Comparison of ENCODE assay signal across 19 cellular contexts in the genomic region with DNA sequence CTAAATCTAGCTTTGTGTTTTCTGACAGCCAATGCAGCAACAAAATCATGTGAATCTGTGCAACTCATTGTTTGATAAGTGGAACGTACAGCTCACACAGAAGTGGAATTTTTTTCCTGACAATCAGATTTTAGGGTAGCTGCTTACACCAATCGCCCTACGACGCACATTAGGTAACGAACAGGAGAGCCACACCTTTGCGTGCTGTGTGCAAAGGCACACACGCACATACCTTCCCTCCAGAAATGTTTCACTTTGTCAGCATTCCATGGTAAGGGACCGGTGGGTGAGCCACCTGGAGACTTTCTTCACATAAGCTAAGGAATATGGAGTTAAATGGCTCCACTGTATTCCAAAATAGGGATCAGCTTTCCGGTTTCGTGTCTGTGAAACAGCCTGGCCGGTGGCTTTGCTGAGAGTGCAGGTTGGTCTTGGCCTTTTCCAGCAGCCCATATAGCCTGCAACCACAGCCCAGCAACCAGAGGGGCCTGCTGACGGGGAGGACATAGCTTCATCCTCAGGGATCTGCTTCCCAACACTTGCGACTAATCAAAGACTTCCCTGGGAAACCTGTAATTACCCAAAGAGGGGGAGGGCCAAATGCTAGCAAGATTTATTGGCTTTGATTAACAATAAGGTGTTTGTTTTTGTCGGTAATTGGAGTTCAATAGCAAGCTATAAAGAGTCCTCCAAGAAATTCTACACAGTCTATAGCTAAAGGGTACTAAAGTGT.
DNase-seq lines count a peak whose midpoint lies in the region; ATAC-seq and TF ChIP-seq lines count a peak whose summit lies in the region.
"Had no signal": no experiment of that assay in that cellular context is flagged by ENCODE, and none has a peak within 500 bp of the region (broad histone marks: within the 10 kb centered on the region; RNA-seq: fewer than 3 reads in every experiment).

No MANE protein-coding gene starts in this region.

- peaks cover 10% of the 10 kb centered on the region for H3K4me1 Mint-ChIP-seq in activated CD8-positive, alpha-beta memory T cell treated with anti-CD3 and anti-CD28 coated beads, Interleukin-2, amount 10 ng/mL, durations not matched to agents 7 days and 5 days
- peaks cover 2% of the 10 kb centered on the region for H3K4me1 Mint-ChIP-seq in endodermal cell
- H3K4me1 Mint-ChIP-seq: IgD-negative memory B cell had no signal

- H3K27ac Mint-ChIP-seq in activated CD8-positive, alpha-beta memory T cell treated with anti-CD3 and anti-CD28 coated beads, Interleukin-2, amount 10 ng/mL, durations not matched to agents 7 days and 5 days, result no peak overlapping the region
- H3K27ac Mint-ChIP-seq in endodermal cell, result no peak overlapping the region
- H3K27ac Mint-ChIP-seq: B cell; CD8-positive, alpha-beta T cell; IgD-negative memory B cell had no signal

- WGBS in endodermal cell (ENCODE audit: insufficient coverage in 1 of 2, insufficient read length in 1 of 2), 2 experiments, result 93 to 98% methylated on average over 12 to 14 of the region's 14 CpGs
- 81 to 86% (median 83%) methylated on average over 12 to 14 of the region's 14 CpGs for WGBS in spleen, 5 donors

- CTCF ChIA-PET in activated CD8-positive, alpha-beta memory T cell treated with anti-CD3 and anti-CD28 coated beads, Interleukin-2, amount 10 ng/mL, durations not matched to agents 7 days and 5 days (lab: Charles Lee), result no interaction called here

- TF ChIP-seq POLR2A in spleen (IDR thresholded peaks at IDR 0.05), result no peak

- no peak for ATAC-seq in activated CD8-positive, alpha-beta memory T cell treated with anti-CD3 and anti-CD28 coated beads, Interleukin-2, amount 10 ng/mL, durations not matched to agents 7 days and 5 days
- ATAC-seq in left lobe of liver (no peak), GM21717 (IDR thresholded peaks at IDR 0.05; ENCODE audit: unreplicated experiment) (no peak), GM18861 (IDR thresholded peaks at IDR 0.05; ENCODE audit: unreplicated experiment) (no peak), HG02938 (IDR thresholded peaks at IDR 0.05; ENCODE audit: unreplicated experiment) (no peak)
- ATAC-seq: CD8-positive, alpha-beta T cell; GM12878; HCT116; HepG2 had no signal

- intact Hi-C loops in spleen (cut with DNase I; ENCODE audit: low total_unique reads), result no loop called here

- no peak overlapping the region for H3K9ac ChIP-seq in endodermal cell (ENCODE audit: extremely low read depth, low read length, poor library complexity, severe bottlenecking)
- H3K9ac ChIP-seq: BLaER1 treated with 17β-estradiol and CSF1 and Interleukin-3, amounts not matched to agents 10 nM and 100 nM had no signal

- no peaks in the 10 kb centered on the region for H3K9me3 Mint-ChIP-seq in activated CD8-positive, alpha-beta memory T cell treated with anti-CD3 and anti-CD28 coated beads, Interleukin-2, amount 10 ng/mL, durations not matched to agents 7 days and 5 days (ENCODE audit: low read depth)
- no peaks in the 10 kb centered on the region for H3K9me3 Mint-ChIP-seq in endodermal cell
- H3K9me3 Mint-ChIP-seq: CD8-positive, alpha-beta T cell; IgD-negative memory B cell had no signal

- no peak overlapping the region for H3K27ac ChIP-seq in endodermal cell (ENCODE audit: low read depth, low read length)
- no peak overlapping the region for H3K27ac ChIP-seq in spleen
- H3K27ac ChIP-seq: BLaER1 treated with 17β-estradiol and CSF1 and Interleukin-3, amounts not matched to agents 10 nM and 100 nM had no signal

- TF ChIP-seq CTCF in endodermal cell (conservative IDR thresholded peaks at IDR 0.05) (no peak), spleen (IDR thresholded peaks at IDR 0.05 in 8 of 11, conservative IDR thresholded peaks at IDR 0.05 in 3 of 11) (no peak)

- no peaks in the 10 kb centered on the region for H3K9me3 ChIP-seq in endodermal cell (ENCODE audit: control insufficient read depth, low read length)
- H3K9me3 ChIP-seq in spleen, result no peaks in the 10 kb centered on the region
- H3K9me3 ChIP-seq: BLaER1 treated with 17β-estradiol and CSF1 and Interleukin-3, amounts not matched to agents 10 nM and 100 nM had no signal

- H3K4me3 ChIP-seq in endodermal cell (ENCODE audit: low read length), result no peak overlapping the region
- H3K4me3 ChIP-seq in spleen, result no peak overlapping the region
- H3K4me3 ChIP-seq: BLaER1 treated with 17β-estradiol and CSF1 and Interleukin-3, amounts not matched to agents 10 nM and 100 nM; GM12878 had no signal

- H3K27me3 ChIP-seq in endodermal cell (ENCODE audit: control insufficient read depth, insufficient read depth, low read length, poor library complexity, severe bottlenecking) (no peaks in the 10 kb centered on the region), spleen (replicated peaks in 1 of 7) (peaks cover 0 to 11% (median 0%) of the 10 kb centered on the region in 7 donors)

- H3K4me1 ChIP-seq in endodermal cell (ENCODE audit: control insufficient read depth, insufficient read depth, low read length) (no peaks in the 10 kb centered on the region), spleen (peaks cover 0 to 12% (median 0%) of the 10 kb centered on the region in 6 donors)

- no peaks in the 10 kb centered on the region for H3K27me3 Mint-ChIP-seq in activated CD8-positive, alpha-beta memory T cell treated with anti-CD3 and anti-CD28 coated beads, Interleukin-2, amount 10 ng/mL, durations not matched to agents 7 days and 5 days
- no peaks in the 10 kb centered on the region for H3K27me3 Mint-ChIP-seq in endodermal cell (ENCODE audit: insufficient read depth)

- H3K36me3 ChIP-seq in endodermal cell (ENCODE audit: control insufficient read depth, insufficient read depth, low read length), result no peaks in the 10 kb centered on the region
- H3K36me3 ChIP-seq in spleen, result no peaks in the 10 kb centered on the region
- H3K36me3 ChIP-seq: BLaER1 treated with 17β-estradiol and CSF1 and Interleukin-3, amounts not matched to agents 10 nM and 100 nM had no signal

- H3K36me3 Mint-ChIP-seq in activated CD8-positive, alpha-beta memory T cell treated with anti-CD3 and anti-CD28 coated beads, Interleukin-2, amount 10 ng/mL, durations not matched to agents 7 days and 5 days, result no peaks in the 10 kb centered on the region
- no peaks in the 10 kb centered on the region for H3K36me3 Mint-ChIP-seq in endodermal cell (ENCODE audit: low read depth)
- H3K36me3 Mint-ChIP-seq: CD8-positive, alpha-beta T cell; IgD-negative memory B cell had no signal

- DNase-seq in activated CD8-positive, alpha-beta memory T cell treated with anti-CD3 and anti-CD28 coated beads, Interleukin-2, amount 50 U/mL, for 48 hours, result peak; percentile 30
- no peak for DNase-seq in activated CD8-positive, alpha-beta memory T cell treated with anti-CD3 and anti-CD28 coated beads, Interleukin-2, amount 10 ng/mL, durations not matched to agents 7 days and 5 days
- peak; percentile 38 for DNase-seq in endodermal cell
- peak; percentile 7 for DNase-seq in left lobe of liver (ENCODE audit: low spot score)
- DNase-seq in spleen, result peak; percentile 33
- DNase-seq: Calu3, DMS79 treated with DMSO at 0.1 percent for 48 hours, GOT3, H7 had no signal

- no peak overlapping the region for H3K4me3 Mint-ChIP-seq in activated CD8-positive, alpha-beta memory T cell treated with anti-CD3 and anti-CD28 coated beads, Interleukin-2, amount 10 ng/mL, durations not matched to agents 7 days and 5 days
- H3K4me3 Mint-ChIP-seq in endodermal cell, result no peak overlapping the region
- H3K4me3 Mint-ChIP-seq: B cell; CD8-positive, alpha-beta T cell; IgD-negative memory B cell had no signal
